ENCODE assay signal across 39 cellular contexts in the genomic region with DNA sequence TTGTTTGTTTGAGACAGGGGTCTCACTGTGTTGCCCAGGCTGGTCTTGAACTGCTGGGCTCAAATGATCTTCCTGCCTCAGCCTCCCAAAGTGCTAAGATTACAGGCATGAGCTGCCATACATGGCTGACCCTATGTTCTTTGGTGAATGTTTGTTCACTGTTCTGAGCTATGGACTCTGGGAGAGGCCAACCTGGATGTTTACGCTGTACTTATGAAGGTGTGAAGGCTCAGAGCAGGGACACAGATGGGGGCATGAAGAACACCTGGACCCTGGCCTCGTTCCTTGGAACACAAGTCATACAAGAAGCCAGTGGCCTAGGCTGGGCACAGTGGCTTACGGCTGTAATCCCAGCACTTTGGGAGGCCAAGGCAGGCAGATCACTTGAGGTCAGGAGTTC. TPM values are rescaled to one million over a fixed set of nuclear protein-coding genes. Genes with fewer than 3 reads are reported as not detected.
"Had no signal": no experiment of that assay in that cellular context is flagged by ENCODE, and none has a peak within 500 bp of the region (broad histone marks: within the 10 kb centered on the region; RNA-seq: fewer than 3 reads in every experiment).

No MANE protein-coding gene starts in this region.

- ATAC-seq: activated naive CD4-positive, alpha-beta T cell treated with anti-CD3 and anti-CD28 coated beads, Interleukin-2, amount 50 U/mL, for 72 hours; activated naive CD8-positive, alpha-beta T cell treated with anti-CD3 and anti-CD28 coated beads, Interleukin-2, amount 50 U/mL, for 24 hours; activated T-cell treated with anti-CD3 and anti-CD28 coated beads, Interleukin-2, amount 50 U/mL, for 4 hours; activated T-cell treated with anti-CD3 and anti-CD28 coated beads, Interleukin-2, amount 50 U/mL, for 72 hours; activated T-helper 17 cell treated with anti-CD3 and anti-CD28 coated beads, Interleukin-2, amount 50 U/mL, for 72 hours; body of pancreas had no signal

- H3K4me1 ChIP-seq: ascending aorta, breast epithelium had no signal

- H3K4me1 Mint-ChIP-seq: activated naive CD8-positive, alpha-beta T cell treated with anti-CD3 and anti-CD28 coated beads, Interleukin-2, amount 10 ng/mL, durations not matched to agents 7 days and 5 days; activated naive CD8-positive, alpha-beta T cell treated with anti-CD3 and anti-CD28 coated beads, Interleukin-2, amount 50 U/mL, for 24 hours; activated T-helper 17 cell treated with anti-CD3 and anti-CD28 coated beads, Interleukin-2, amount 50 U/mL, for 72 hours had no signal

- H3K9me3 Mint-ChIP-seq: activated naive CD4-positive, alpha-beta T cell treated with anti-CD3 and anti-CD28 coated beads for 36 hours; activated naive CD4-positive, alpha-beta T cell treated with anti-CD3 and anti-CD28 coated beads, Interleukin-2, amount 10 ng/mL, durations not matched to agents 7 days and 5 days; activated naive CD4-positive, alpha-beta T cell treated with anti-CD3 and anti-CD28 coated beads, Interleukin-2, amount 50 U/mL, for 24 hours; activated naive CD4-positive, alpha-beta T cell treated with anti-CD3 and anti-CD28 coated beads, Interleukin-2, amount 50 U/mL, for 72 hours; activated naive CD8-positive, alpha-beta T cell treated with anti-CD3 and anti-CD28 coated beads for 36 hours; activated naive CD8-positive, alpha-beta T cell treated with anti-CD3 and anti-CD28 coated beads, Interleukin-2, amount 10 ng/mL, durations not matched to agents 7 days and 5 days; activated naive CD8-positive, alpha-beta T cell treated with anti-CD3 and anti-CD28 coated beads, Interleukin-2, amount 50 U/mL, for 24 hours; activated T-cell treated with anti-CD3 and anti-CD28 coated beads, Interleukin-2, amount 50 U/mL, for 24 hours; activated T-cell treated with anti-CD3 and anti-CD28 coated beads, Interleukin-2, amount 50 U/mL, for 4 hours; activated T-cell treated with anti-CD3 and anti-CD28 coated beads, Interleukin-2, amount 50 U/mL, for 72 hours; activated T-helper 1 cell treated with anti-CD3 and anti-CD28 coated beads, Interleukin-12 subunit alpha, Interleukin-12 subunit beta, Interleukin-2, Interleukin-4 antibody, amounts not matched to agents 30 ng/mL and 10 ng/mL and 1 ng/mL, durations not matched to agents 14 hours and 24 hours and 36 hours; activated T-helper 17 cell treated with anti-CD3 and anti-CD28 coated beads, Interleukin-2, amount 50 U/mL, for 72 hours; activated T-helper 2 cell treated with anti-CD3 and anti-CD28 coated beads, Interferon-gamma antibody, Interleukin-2, Interleukin-4, amounts not matched to agents 10 μg/mL and 5 μg/mL and 100 μg/mL, durations not matched to agents 14 hours and 24 hours and 36 hours; brain; central memory CD8-positive, alpha-beta T cell had no signal

- H3K4me3 ChIP-seq: adrenal gland, ascending aorta, body of pancreas, breast epithelium, cardiac muscle cell had no signal

- H3K27me3 Mint-ChIP-seq: activated naive CD8-positive, alpha-beta T cell; activated naive CD8-positive, alpha-beta T cell treated with anti-CD3 and anti-CD28 coated beads for 36 hours; activated T-cell treated with anti-CD3 and anti-CD28 coated beads, Interleukin-2, amount 50 U/mL, for 24 hours; activated T-helper 17 cell treated with anti-CD3 and anti-CD28 coated beads, Interleukin-2, amount 50 U/mL, for 72 hours; central memory CD8-positive, alpha-beta T cell had no signal

- H3K27ac Mint-ChIP-seq: activated naive CD4-positive, alpha-beta T cell treated with anti-CD3 and anti-CD28 coated beads for 36 hours; activated naive CD4-positive, alpha-beta T cell treated with anti-CD3 and anti-CD28 coated beads, Interleukin-2, amount 10 ng/mL, durations not matched to agents 7 days and 5 days; activated naive CD4-positive, alpha-beta T cell treated with anti-CD3 and anti-CD28 coated beads, Interleukin-2, amount 50 U/mL, for 24 hours; activated naive CD4-positive, alpha-beta T cell treated with anti-CD3 and anti-CD28 coated beads, Interleukin-2, amount 50 U/mL, for 72 hours; activated naive CD8-positive, alpha-beta T cell; activated naive CD8-positive, alpha-beta T cell treated with anti-CD3 and anti-CD28 coated beads for 36 hours; activated naive CD8-positive, alpha-beta T cell treated with anti-CD3 and anti-CD28 coated beads, Interleukin-2, amount 10 ng/mL, durations not matched to agents 7 days and 5 days; activated naive CD8-positive, alpha-beta T cell treated with anti-CD3 and anti-CD28 coated beads, Interleukin-2, amount 50 U/mL, for 24 hours; activated T-cell treated with anti-CD3 and anti-CD28 coated beads, Interleukin-2, amount 50 U/mL, for 24 hours; activated T-cell treated with anti-CD3 and anti-CD28 coated beads, Interleukin-2, amount 50 U/mL, for 72 hours; activated T-helper 1 cell treated with anti-CD3 and anti-CD28 coated beads, Interleukin-12 subunit alpha, Interleukin-12 subunit beta, Interleukin-2, Interleukin-4 antibody, amounts not matched to agents 30 ng/mL and 10 ng/mL and 1 ng/mL, durations not matched to agents 14 hours and 24 hours and 36 hours; activated T-helper 17 cell treated with anti-CD3 and anti-CD28 coated beads, Interleukin-2, amount 50 U/mL, for 72 hours; activated T-helper 2 cell treated with anti-CD3 and anti-CD28 coated beads, Interferon-gamma antibody, Interleukin-2, Interleukin-4, amounts not matched to agents 10 μg/mL and 5 μg/mL and 100 μg/mL, durations not matched to agents 14 hours and 24 hours and 36 hours; brain had no signal

- H3K36me3 Mint-ChIP-seq: activated naive CD4-positive, alpha-beta T cell treated with anti-CD3 and anti-CD28 coated beads, Interleukin-2, amount 10 ng/mL, durations not matched to agents 7 days and 5 days; activated naive CD4-positive, alpha-beta T cell treated with anti-CD3 and anti-CD28 coated beads, Interleukin-2, amount 50 U/mL, for 72 hours; activated naive CD8-positive, alpha-beta T cell; activated naive CD8-positive, alpha-beta T cell treated with anti-CD3 and anti-CD28 coated beads for 36 hours; activated naive CD8-positive, alpha-beta T cell treated with anti-CD3 and anti-CD28 coated beads, Interleukin-2, amount 10 ng/mL, durations not matched to agents 7 days and 5 days; brain had no signal

- H3K27ac ChIP-seq: adrenal gland, ascending aorta, body of pancreas, brain microvascular endothelial cell, breast epithelium, cardiac muscle cell had no signal

- H3K27me3 ChIP-seq: adrenal gland, ascending aorta, body of pancreas, brain microvascular endothelial cell, breast epithelium, cardiac muscle cell had no signal

- H3K36me3 ChIP-seq: adrenal gland, ascending aorta, brain microvascular endothelial cell, breast epithelium, cardiac muscle cell had no signal

- DNase-seq: activated effector memory CD4-positive, alpha-beta T cell treated with anti-CD3 and anti-CD28 coated beads, Interleukin-2, amount 50 U/mL, for 16 hours; activated effector memory CD4-positive, alpha-beta T cell treated with Interleukin-2 at 50 U/mL for 16 hours; activated gamma-delta T cell; activated gamma-delta T cell treated with Interleukin-2 at 50 U/mL for 16 hours; activated naive CD4-positive, alpha-beta T cell; activated naive CD4-positive, alpha-beta T cell treated with anti-CD3 and anti-CD28 coated beads for 36 hours; activated naive CD4-positive, alpha-beta T cell treated with anti-CD3 and anti-CD28 coated beads, Interleukin-2, amount 10 ng/mL, durations not matched to agents 7 days and 5 days; activated naive CD4-positive, alpha-beta T cell treated with anti-CD3 and anti-CD28 coated beads, Interleukin-2, amount 50 U/mL, for 16 hours; activated naive CD4-positive, alpha-beta T cell treated with Interleukin-2 at 50 U/mL for 16 hours; activated naive CD8-positive, alpha-beta T cell treated with anti-CD3 and anti-CD28 coated beads for 36 hours; activated naive CD8-positive, alpha-beta T cell treated with anti-CD3 and anti-CD28 coated beads, Interleukin-2, amount 10 ng/mL, durations not matched to agents 7 days and 5 days; activated naive CD8-positive, alpha-beta T cell treated with anti-CD3 and anti-CD28 coated beads, Interleukin-2, amount 50 U/mL, for 24 hours; activated T-cell treated with anti-CD3 and anti-CD28 coated beads, Interleukin-2, amount 50 U/mL, for 24 hours; activated T-cell treated with anti-CD3 and anti-CD28 coated beads, Interleukin-2, amount 50 U/mL, for 4 hours; activated T-cell treated with anti-CD3 and anti-CD28 coated beads, Interleukin-2, amount 50 U/mL, for 48 hours; activated T-cell treated with anti-CD3 and anti-CD28 coated beads, Interleukin-2, amount 50 U/mL, for 72 hours; adrenal gland; amniotic stem cell; amygdala; anterior cingulate cortex; aorta; body of pancreas; brain microvascular endothelial cell; caudate nucleus; central memory CD4-positive, alpha-beta T cell; cerebellar nuclear complex had no signal

- H3K9me3 ChIP-seq: adrenal gland, ascending aorta, body of pancreas, breast epithelium had no signal

- FAIRE-seq: astrocyte, bronchial epithelial cell had no signal

- H3K4me3 Mint-ChIP-seq: activated naive CD4-positive, alpha-beta T cell treated with anti-CD3 and anti-CD28 coated beads for 36 hours; activated naive CD4-positive, alpha-beta T cell treated with anti-CD3 and anti-CD28 coated beads, Interleukin-2, amount 10 ng/mL, durations not matched to agents 7 days and 5 days; activated naive CD4-positive, alpha-beta T cell treated with anti-CD3 and anti-CD28 coated beads, Interleukin-2, amount 50 U/mL, for 24 hours; activated naive CD8-positive, alpha-beta T cell; activated naive CD8-positive, alpha-beta T cell treated with anti-CD3 and anti-CD28 coated beads for 36 hours; activated naive CD8-positive, alpha-beta T cell treated with anti-CD3 and anti-CD28 coated beads, Interleukin-2, amount 10 ng/mL, durations not matched to agents 7 days and 5 days; activated naive CD8-positive, alpha-beta T cell treated with anti-CD3 and anti-CD28 coated beads, Interleukin-2, amount 50 U/mL, for 24 hours; activated T-cell treated with anti-CD3 and anti-CD28 coated beads, Interleukin-2, amount 50 U/mL, for 24 hours; activated T-cell treated with anti-CD3 and anti-CD28 coated beads, Interleukin-2, amount 50 U/mL, for 4 hours; activated T-cell treated with anti-CD3 and anti-CD28 coated beads, Interleukin-2, amount 50 U/mL, for 72 hours; activated T-helper 1 cell treated with anti-CD3 and anti-CD28 coated beads, Interleukin-12 subunit alpha, Interleukin-12 subunit beta, Interleukin-2, Interleukin-4 antibody, amounts not matched to agents 30 ng/mL and 10 ng/mL and 1 ng/mL, durations not matched to agents 14 hours and 24 hours and 36 hours; activated T-helper 17 cell treated with anti-CD3 and anti-CD28 coated beads, Interleukin-2, amount 50 U/mL, for 72 hours; brain; central memory CD8-positive, alpha-beta T cell had no signal

RNA-seq across cellular contexts. Expression of a gene that starts 21.1 kb away (rescaled TPM):
- total RNA-seq: activated T-helper 17 cell treated with anti-CD3 and anti-CD28 coated beads, Interleukin-2, amount 50 U/mL, for 72 hours; ascending aorta had no signal

RNA-seq across cellular contexts. Expression of a gene that starts 32.4 kb away (rescaled TPM):
- total RNA-seq: ascending aorta had no signal
